ENCODE assay signal across 1 cellular context in genomic region chr15:42273099-42273899, GRCh38.
TF ChIP-seq lines count a peak whose summit lies in the region.

TSS of gene GANC (plus strand) at chr15:42273201. CDS start at chr15:42274482, 1,281 bp downstream.
TSS of gene TMEM87A (minus strand) at chr15:42273433. CDS start at chr15:42273398, 35 bp downstream.

TF ChIP-seq in HepG2, 621 proteins besides CTCF, POLR2A, EP300 and RAD21 (continued from another document and continues in another):
- peak; percentile 67 for TF ChIP-seq IKZF5 (CRISPR knock-in tag; IDR thresholded peaks at IDR 0.05)
- peak; percentile 85 for TF ChIP-seq ZNF556 (CRISPR knock-in tag; IDR thresholded peaks at IDR 0.05; ENCODE audit: borderline replicate concordance)
- peak; percentile 51 for TF ChIP-seq ZBTB40 (IDR thresholded peaks at IDR 0.05)
- no peak; the same call in none of the 2 replicates for TF ChIP-seq ZBTB40 (CRISPR knock-in tag; IDR thresholded peaks at IDR 0.05)
- TF ChIP-seq HOXA5 (CRISPR knock-in tag; IDR thresholded peaks at IDR 0.05) = no peak; the same call in 1 of the 2 replicates
- peak; percentile 87 for TF ChIP-seq ZSCAN31 (CRISPR knock-in tag; IDR thresholded peaks at IDR 0.05; ENCODE audit: low read depth)
- TF ChIP-seq ZNF263 (CRISPR knock-in tag; IDR thresholded peaks at IDR 0.05) = no peak
- TF ChIP-seq TRIM24 (CRISPR knock-in tag; IDR thresholded peaks at IDR 0.05) = no peak
- TF ChIP-seq SMAD9 (CRISPR knock-in tag; IDR thresholded peaks at IDR 0.05) = no peak
- TF ChIP-seq ZNF589 (CRISPR knock-in tag; conservative IDR thresholded peaks at IDR 0.05) = no peak
- TF ChIP-seq HMGA1 (CRISPR knock-in tag; conservative IDR thresholded peaks at IDR 0.05) = no peak
- peak; percentile 81; the same call in 1 of the 2 replicates for TF ChIP-seq BORCS8-MEF2B (CRISPR knock-in tag; IDR thresholded peaks at IDR 0.05)
- peak; percentile 95 for TF ChIP-seq TAF1 (CRISPR knock-in tag; IDR thresholded peaks at IDR 0.05)
- peak; percentile 92 for TF ChIP-seq POGZ (CRISPR knock-in tag; IDR thresholded peaks at IDR 0.05)
- TF ChIP-seq ZNF704 (CRISPR knock-in tag; IDR thresholded peaks at IDR 0.05; ENCODE audit: borderline replicate concordance) = 0 out of 2 replicates have a peak, but pooled peaks have one; percentile 49
- peak; percentile 88 for TF ChIP-seq ELF4 (CRISPR knock-in tag; IDR thresholded peaks at IDR 0.05; ENCODE audit: borderline replicate concordance)
- peak; percentile 96 for TF ChIP-seq POLR2G (IDR thresholded peaks at IDR 0.05; ENCODE audit: low read depth, low read length)
- no peak for TF ChIP-seq ZNF432 (CRISPR knock-in tag; IDR thresholded peaks at IDR 0.05; ENCODE audit: borderline replicate concordance)
- TF ChIP-seq ZNF18 (CRISPR knock-in tag; IDR thresholded peaks at IDR 0.05; ENCODE audit: insufficient replicate concordance) = no peak
- no peak for TF ChIP-seq ZNF235 (CRISPR knock-in tag; IDR thresholded peaks at IDR 0.05; ENCODE audit: borderline replicate concordance)
- peak; percentile 67; the same call in 1 of the 2 replicates for TF ChIP-seq ZNF580 (CRISPR knock-in tag; IDR thresholded peaks at IDR 0.05; ENCODE audit: borderline replicate concordance, low read depth)
- 0 out of 2 replicates have a peak, but pooled peaks have one; percentile 22 for TF ChIP-seq SATB2 (CRISPR knock-in tag; IDR thresholded peaks at IDR 0.05)
- no peak for TF ChIP-seq TCF12 (IDR thresholded peaks at IDR 0.05)
- TF ChIP-seq TCF12 (CRISPR knock-in tag; IDR thresholded peaks at IDR 0.05) = peak; percentile 54; the same call in 1 of the 2 replicates
- TF ChIP-seq CEBPB (IDR thresholded peaks at IDR 0.05; ENCODE audit: borderline replicate concordance, low read depth, low read length) = no peak
- TF ChIP-seq NFE2 (CRISPR knock-in tag; IDR thresholded peaks at IDR 0.05) = no peak
- TF ChIP-seq PITX1 (CRISPR knock-in tag; IDR thresholded peaks at IDR 0.05) = peak; percentile 85
- TF ChIP-seq DRAP1 (CRISPR knock-in tag; IDR thresholded peaks at IDR 0.05) = peak; percentile 61
- no peak for TF ChIP-seq ZNF281 (CRISPR knock-in tag; IDR thresholded peaks at IDR 0.05; ENCODE audit: borderline replicate concordance)
- peak in 1 of 2 experiments; percentile 74; a peak in 2 of 4 replicates for TF ChIP-seq KLF16 (CRISPR knock-in tag; IDR thresholded peaks at IDR 0.05)
- TF ChIP-seq NFIC (IDR thresholded peaks at IDR 0.05; ENCODE audit: low read length) = 0 out of 2 replicates have a peak, but pooled peaks have one; percentile 22
- peak; percentile 95 for TF ChIP-seq POLR2AphosphoS2 (IDR thresholded peaks at IDR 0.05; ENCODE audit: low read depth, low read length)
- no peak for TF ChIP-seq ZNF17 (CRISPR knock-in tag; IDR thresholded peaks at IDR 0.05)
- peak; percentile 90 for TF ChIP-seq ZNF274 (CRISPR knock-in tag; IDR thresholded peaks at IDR 0.05)
- no peak for TF ChIP-seq SNAI1 (CRISPR knock-in tag; IDR thresholded peaks at IDR 0.05; ENCODE audit: borderline replicate concordance)
- TF ChIP-seq HOMEZ (CRISPR knock-in tag; IDR thresholded peaks at IDR 0.05; ENCODE audit: low read depth) = peak; percentile 55; the same call in 1 of the 2 replicates
- TF ChIP-seq HHEX (CRISPR knock-in tag; IDR thresholded peaks at IDR 0.05) = 0 out of 2 replicates have a peak, but pooled peaks have one; percentile 18
- TF ChIP-seq KLF12 (CRISPR knock-in tag; IDR thresholded peaks at IDR 0.05; ENCODE audit: borderline replicate concordance) = peak; percentile 83
- no peak for TF ChIP-seq FOSL1 (CRISPR knock-in tag; IDR thresholded peaks at IDR 0.05; ENCODE audit: borderline replicate concordance)
- TF ChIP-seq KLF15 (CRISPR knock-in tag; IDR thresholded peaks at IDR 0.05; ENCODE audit: borderline replicate concordance) = no peak; the same call in 1 of the 2 replicates
- peak; percentile 72 for TF ChIP-seq XRCC5 (optimal IDR thresholded peaks at IDR 0.05; ENCODE audit: low read length)
- no peak for TF ChIP-seq ARNT (IDR thresholded peaks at IDR 0.05)
- TF ChIP-seq HDAC1 (CRISPR knock-in tag; IDR thresholded peaks at IDR 0.05) = peak; percentile 75; the same call in 1 of the 2 replicates
- peak; percentile 70; the same call in 1 of the 2 replicates for TF ChIP-seq RNF2 (conservative IDR thresholded peaks at IDR 0.05; ENCODE audit: low read depth)
- no peak; the same call in 1 of the 2 replicates for TF ChIP-seq SRY (CRISPR knock-in tag; IDR thresholded peaks at IDR 0.05)
- no peak for TF ChIP-seq SOX6 (IDR thresholded peaks at IDR 0.05)
- TF ChIP-seq SOX6 (CRISPR knock-in tag; IDR thresholded peaks at IDR 0.05) = peak; percentile 81
- no peak for TF ChIP-seq ZMAT5 (CRISPR knock-in tag; IDR thresholded peaks at IDR 0.05; ENCODE audit: borderline replicate concordance, low read depth)
